Comparison of ENCODE assay signal across 29 cellular contexts in genomic region chr18:50447102-50447501, GRCh38.
"Had no signal": no experiment of that assay in that cellular context is flagged by ENCODE, and none has a peak within 500 bp of the region (broad histone marks: within the 10 kb centered on the region; RNA-seq: fewer than 3 reads in every experiment).

No MANE protein-coding gene starts in this region.

- FAIRE-seq: endometrium, endothelial cell of umbilical vein had no signal

- H3K4me3 ChIP-seq: ascending aorta, breast epithelium, cardiac muscle cell, colonic mucosa, esophagus squamous epithelium, gastroesophageal sphincter, heart right ventricle had no signal

- H3K27me3 ChIP-seq: ascending aorta, breast epithelium, cardiac muscle cell, colonic mucosa, gastroesophageal sphincter had no signal

- H3K27ac ChIP-seq: ascending aorta, breast epithelium, cardiac muscle cell, colonic mucosa, epithelial cell of prostate, esophagus squamous epithelium, gastroesophageal sphincter, heart right ventricle had no signal

- H3K36me3 ChIP-seq: ascending aorta, breast epithelium, cardiac muscle cell, colonic mucosa, esophagus squamous epithelium, gastroesophageal sphincter, heart right ventricle had no signal

- H3K9me3 ChIP-seq: ascending aorta, breast epithelium, colonic mucosa, gastroesophageal sphincter had no signal

- DNase-seq: activated CD4-positive, alpha-beta memory T cell treated with anti-CD3 and anti-CD28 coated beads, Interleukin-2, amount 10 ng/mL, durations not matched to agents 7 days and 5 days; activated CD4-positive, alpha-beta T cell treated with anti-CD3 and anti-CD28 coated beads for 1 hour; activated CD4-positive, alpha-beta T cell treated with anti-CD3 and anti-CD28 coated beads for 4 hours; activated CD4-positive, alpha-beta T cell treated with anti-CD3 and anti-CD28 coated beads, Interleukin-2, amount 10 ng/mL, durations not matched to agents 7 days and 5 days; activated CD4-positive, alpha-beta T cell treated with anti-CD3 and anti-CD28 coated beads, Interleukin-2, amount 50 U/mL, for 4 hours; activated CD8-positive, alpha-beta memory T cell treated with anti-CD3 and anti-CD28 coated beads, Interleukin-2, amount 50 U/mL, for 48 hours; activated gamma-delta T cell; activated naive CD4-positive, alpha-beta T cell; activated naive CD4-positive, alpha-beta T cell treated with anti-CD3 and anti-CD28 coated beads, Interleukin-2, amount 10 ng/mL, durations not matched to agents 7 days and 5 days; activated naive CD8-positive, alpha-beta T cell treated with anti-CD3 and anti-CD28 coated beads, Interleukin-2, amount 10 ng/mL, durations not matched to agents 7 days and 5 days; activated T-cell treated with anti-CD3 and anti-CD28 coated beads for 4 hours; activated T-cell treated with anti-CD3 and anti-CD28 coated beads, Interleukin-2, amount 50 U/mL, for 24 hours; activated T-cell treated with anti-CD3 and anti-CD28 coated beads, Interleukin-2, amount 50 U/mL, for 72 hours; central memory CD4-positive, alpha-beta T cell; cerebellar nuclear complex; colonic mucosa; effector CD8-positive, alpha-beta T cell; esophagus squamous epithelium; foreskin melanocyte; heart right ventricle; T-helper 2 cell had no signal

- H3K4me1 ChIP-seq: ascending aorta, breast epithelium, colonic mucosa, esophagus squamous epithelium, gastroesophageal sphincter, heart right ventricle had no signal

- ATAC-seq: activated naive CD4-positive, alpha-beta T cell treated with anti-CD3 and anti-CD28 coated beads, Interleukin-2, amount 50 U/mL, for 72 hours; activated T-cell treated with anti-CD3 and anti-CD28 coated beads, Interleukin-2, amount 50 U/mL, for 72 hours; gastroesophageal sphincter; heart right ventricle had no signal
